ENCODE assay signal across 9 cellular contexts in the genomic region with DNA sequence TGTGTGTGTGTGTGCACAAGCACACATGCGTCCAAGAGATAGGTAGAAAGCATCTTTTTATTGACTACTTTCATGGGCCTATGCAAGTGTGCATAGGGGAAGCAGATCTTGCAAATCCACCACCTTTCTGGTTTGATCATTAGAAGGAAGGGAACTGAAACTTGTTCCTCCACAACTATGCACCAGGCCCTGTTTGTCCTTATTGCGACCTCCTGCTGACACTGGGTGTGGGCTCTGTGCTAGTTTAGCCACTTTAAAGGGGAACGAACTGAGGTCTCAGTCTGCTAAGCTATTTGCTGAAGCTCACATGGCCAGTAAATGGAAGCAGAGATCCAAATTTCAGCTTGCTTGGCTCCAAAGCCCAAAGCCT. TPM values are rescaled to one million over a fixed set of nuclear protein-coding genes. Genes with fewer than 3 reads are reported as not detected.
A peak's percentile ranks its signal among the peaks of the same experiment; 100 is the strongest.
DNase-seq lines count a peak whose midpoint lies in the region; ATAC-seq and TF ChIP-seq lines count a peak whose summit lies in the region.
"Had no signal": no experiment of that assay in that cellular context is flagged by ENCODE, and none has a peak within 500 bp of the region (broad histone marks: within the 10 kb centered on the region; RNA-seq: fewer than 3 reads in every experiment).

No MANE protein-coding gene starts in this region.

- in situ Hi-C loops in brain microvascular endothelial cell (cut with HindIII; ENCODE audit: low pct_ligation_motif_present, low sequenced_read_pairs) = no loop called here

- H3K27ac ChIP-seq in lower lobe of right lung (no peak overlapping the region), brain microvascular endothelial cell (no peak overlapping the region)

- peaks cover 4% of the 10 kb centered on the region for H3K4me1 ChIP-seq in lower lobe of right lung

- no peaks in the 10 kb centered on the region for H3K9me3 ChIP-seq in lower lobe of right lung

- POLR2A ChIA-PET in MCF 10A (lab: Yijun Ruan, JAX) = no interaction called here

- H3K36me3 Mint-ChIP-seq in nephron progenitor cell (ENCODE audit: low read depth) (no peaks in the 10 kb centered on the region), MCF 10A (ENCODE audit: insufficient read depth, unreplicated experiment) (no peaks in the 10 kb centered on the region)

- H3K27me3 Mint-ChIP-seq in nephron progenitor cell (ENCODE audit: low read depth, poor library complexity) (no peaks in the 10 kb centered on the region), MCF 10A (ENCODE audit: insufficient read depth, unreplicated experiment) (peaks cover 17% of the 10 kb centered on the region)

- H3K4me3 ChIP-seq in lower lobe of right lung (no peak overlapping the region), brain microvascular endothelial cell (ENCODE audit: low read depth, low read length) (no peak overlapping the region)

- H3K4me3 Mint-ChIP-seq in nephron progenitor cell (no peak overlapping the region), MCF 10A (ENCODE audit: unreplicated experiment) (no peak overlapping the region)

- BruUV-seq in MCF 10A (replicated peaks; lab: Mats Ljungman, UMichigan) = no TSS peak

- H3K4me1 Mint-ChIP-seq in nephron progenitor cell (peaks cover 55% of the 10 kb centered on the region), MCF 10A (ENCODE audit: insufficient read depth, unreplicated experiment) (peaks cover 2% of the 10 kb centered on the region)

- DNase-seq in lower lobe of right lung (no peak), nephron progenitor cell (no peak), brain microvascular endothelial cell (no peak), MCF 10A (ENCODE audit: unreplicated experiment) (no peak), hepatic stellate cell (ENCODE audit: low spot score) (no peak)
- DNase-seq: NCI-H1048 had no signal

- peak; percentile 86 for ATAC-seq in GM18517 (IDR thresholded peaks at IDR 0.05; ENCODE audit: unreplicated experiment)
- peak; percentile 87 for ATAC-seq in GM21786 (IDR thresholded peaks at IDR 0.05; ENCODE audit: unreplicated experiment)
- peak; percentile 76 for ATAC-seq in HG03565 (IDR thresholded peaks at IDR 0.05; ENCODE audit: unreplicated experiment)
- ATAC-seq in lower lobe of right lung = peak; percentile 61 to 90

- H3K36me3 ChIP-seq in lower lobe of right lung = no peaks in the 10 kb centered on the region
- no peaks in the 10 kb centered on the region for H3K36me3 ChIP-seq in brain microvascular endothelial cell (replicated peaks)

- no peak for TF ChIP-seq CTCF in lower lobe of right lung (IDR thresholded peaks at IDR 0.05)
- TF ChIP-seq CTCF in nephron progenitor cell (IDR thresholded peaks at IDR 0.05) = no peak
- TF ChIP-seq CTCF in brain microvascular endothelial cell (IDR thresholded peaks at IDR 0.05; ENCODE audit: low read depth, low read length, missing control alignments) = no peak
- TF ChIP-seq CTCF in MCF 10A (IDR thresholded peaks at IDR 0.05; ENCODE audit: unreplicated experiment) = no peak

- H3K9me3 Mint-ChIP-seq in nephron progenitor cell = no peaks in the 10 kb centered on the region
- H3K9me3 Mint-ChIP-seq in MCF 10A (ENCODE audit: unreplicated experiment) = no peaks in the 10 kb centered on the region

- no peaks in the 10 kb centered on the region for H3K27me3 ChIP-seq in lower lobe of right lung (ENCODE audit: low read depth)
- no peaks in the 10 kb centered on the region for H3K27me3 ChIP-seq in brain microvascular endothelial cell (replicated peaks)

- H3K27ac Mint-ChIP-seq in nephron progenitor cell (no peak overlapping the region), MCF 10A (ENCODE audit: low read depth, unreplicated experiment) (no peak overlapping the region)

- CTCF ChIA-PET in MCF 10A (lab: Yijun Ruan, JAX) = interaction anchor here (1.4 to 9.6 kb wide), 2 partner anchors 14 to 53 kb away, joined by 3 to 164 read pairs; no protein-coding TSS in a partner anchor

- intact Hi-C loops in lower lobe of right lung (cut with DNase I) = no loop called here
- intact Hi-C loops in MCF 10A (cut with micrococcal nuclease) = no loop called here

RNA-seq across cellular contexts. Expression of a gene that starts 32.1 kb away (rescaled TPM):
- total RNA-seq in lower lobe of right lung (25.6 TPM), MCF 10A (2022) (15.0 and 28.4 TPM in 2 replicates)

RNA-seq across cellular contexts. Expression of a gene that starts 42.3 kb away (rescaled TPM):
- total RNA-seq in lower lobe of right lung = 47.3 TPM
- total RNA-seq in MCF 10A (2022) = 37.8 and 44.9 TPM in 2 replicates
